Comparison of ENCODE assay signal across 1 cellular context in the genomic region with DNA sequence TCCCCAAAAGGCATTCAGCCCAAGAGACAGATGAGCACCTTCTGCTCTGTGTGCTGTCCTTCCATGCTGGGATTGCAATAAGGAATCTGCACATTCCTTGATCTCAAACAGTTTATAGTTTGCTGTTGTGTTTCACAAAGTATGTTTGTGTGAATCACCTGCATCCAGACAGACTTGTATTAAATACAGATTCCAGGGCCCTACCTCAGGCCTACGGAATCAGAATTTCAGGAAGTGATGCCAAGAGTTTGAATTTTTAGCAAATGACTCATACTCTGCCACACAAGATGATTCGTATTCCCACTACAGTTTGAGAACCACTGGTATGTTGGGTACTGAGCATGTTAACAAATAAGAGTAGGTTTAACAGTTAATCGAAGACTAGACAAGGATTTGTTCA.
TF ChIP-seq lines count a peak whose summit lies in the region.

No MANE protein-coding gene starts in this region.

TF ChIP-seq in K562, 482 proteins besides CTCF, POLR2A, EP300 and RAD21 (continued from another document):
- TF ChIP-seq, protein P1, sequence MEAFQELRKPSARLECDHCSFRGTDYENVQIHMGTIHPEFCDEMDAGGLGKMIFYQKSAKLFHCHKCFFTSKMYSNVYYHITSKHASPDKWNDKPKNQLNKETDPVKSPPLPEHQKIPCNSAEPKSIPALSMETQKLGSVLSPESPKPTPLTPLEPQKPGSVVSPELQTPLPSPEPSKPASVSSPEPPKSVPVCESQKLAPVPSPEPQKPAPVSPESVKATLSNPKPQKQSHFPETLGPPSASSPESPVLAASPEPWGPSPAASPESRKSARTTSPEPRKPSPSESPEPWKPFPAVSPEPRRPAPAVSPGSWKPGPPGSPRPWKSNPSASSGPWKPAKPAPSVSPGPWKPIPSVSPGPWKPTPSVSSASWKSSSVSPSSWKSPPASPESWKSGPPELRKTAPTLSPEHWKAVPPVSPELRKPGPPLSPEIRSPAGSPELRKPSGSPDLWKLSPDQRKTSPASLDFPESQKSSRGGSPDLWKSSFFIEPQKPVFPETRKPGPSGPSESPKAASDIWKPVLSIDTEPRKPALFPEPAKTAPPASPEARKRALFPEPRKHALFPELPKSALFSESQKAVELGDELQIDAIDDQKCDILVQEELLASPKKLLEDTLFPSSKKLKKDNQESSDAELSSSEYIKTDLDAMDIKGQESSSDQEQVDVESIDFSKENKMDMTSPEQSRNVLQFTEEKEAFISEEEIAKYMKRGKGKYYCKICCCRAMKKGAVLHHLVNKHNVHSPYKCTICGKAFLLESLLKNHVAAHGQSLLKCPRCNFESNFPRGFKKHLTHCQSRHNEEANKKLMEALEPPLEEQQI (IDR thresholded peaks at IDR 0.05): no peak
- TF ChIP-seq ELF1 (tag; IDR thresholded peaks at IDR 0.05) (peak; percentile 74), HLTF (IDR thresholded peaks at IDR 0.05) (no peak)
TF ChIP-seq in K562: peak in this region for 20.
